19 cellular contexts compared by ENCODE assay signal in genomic region chr18:58146099-58146498, GRCh38.
DNase-seq lines count a peak whose midpoint lies in the region; ATAC-seq, FAIRE-seq and TF ChIP-seq lines count a peak whose summit lies in the region.
"Had no signal": no experiment of that assay in that cellular context is flagged by ENCODE, and none has a peak within 500 bp of the region (broad histone marks: within the 10 kb centered on the region; RNA-seq: fewer than 3 reads in every experiment).

No MANE protein-coding gene starts in this region.

- no peak overlapping the region for H3K27ac Mint-ChIP-seq in stimulated activated naive B cell treated with anti-CD40 and anti-IgM and Interleukin-4, amounts not matched to agents 10 μg/mL and 1 μg/mL and 100 μg/mL, for 72 hours
- no peak overlapping the region for H3K27ac Mint-ChIP-seq in type B pancreatic cell
- H3K27ac Mint-ChIP-seq: CD8-positive, alpha-beta T cell had no signal

- peak overlapping the region; percentile 46 for H3K27ac ChIP-seq in OCI-LY3 (ENCODE audit: low read length)
- no peak overlapping the region for H3K27ac ChIP-seq in mesenchymal stem cell (ENCODE audit: low read length, poor library complexity, severe bottlenecking)
- H3K27ac ChIP-seq: A549 had no signal

- ATAC-seq in stimulated activated naive B cell treated with anti-CD40 and anti-IgM and Interleukin-4, amounts not matched to agents 10 μg/mL and 1 μg/mL and 100 μg/mL, for 72 hours (replicated peaks) = peak; percentile 21 to 52
- ATAC-seq in GM19328 (IDR thresholded peaks at IDR 0.05; ENCODE audit: unreplicated experiment) = no peak
- ATAC-seq: A549; CD8-positive, alpha-beta T cell; HepG2 had no signal

- no peak overlapping the region for H2AK5ac ChIP-seq in mesenchymal stem cell (ENCODE audit: low read length, severe bottlenecking)

- peaks cover 85% of the 10 kb centered on the region for H3K79me2 ChIP-seq in OCI-LY3 (ENCODE audit: low read length)

- peaks cover 16% of the 10 kb centered on the region for H3K79me1 ChIP-seq in mesenchymal stem cell (replicated peaks; ENCODE audit: low read length, poor library complexity, severe bottlenecking)

- peak overlapping the region; percentile 25 to 82 for H3K18ac ChIP-seq in mesenchymal stem cell (ENCODE audit: low read depth in 1 of 2, low read length in 2 of 2)

- no peaks in the 10 kb centered on the region for H3K36me3 Mint-ChIP-seq in stimulated activated naive B cell treated with anti-CD40 and anti-IgM and Interleukin-4, amounts not matched to agents 10 μg/mL and 1 μg/mL and 100 μg/mL, for 72 hours
- H3K36me3 Mint-ChIP-seq in type B pancreatic cell = peaks cover 4% of the 10 kb centered on the region
- H3K36me3 Mint-ChIP-seq: CD14-positive monocyte; CD8-positive, alpha-beta T cell had no signal

- peak overlapping the region; percentile 47; the same call in 1 of the 2 replicates for H3K4me3 ChIP-seq in OCI-LY3 (ENCODE audit: low read length)
- no peak overlapping the region for H3K4me3 ChIP-seq in mesenchymal stem cell (ENCODE audit: insufficient read depth in 1 of 2, low read depth in 1 of 2, low read length in 2 of 2)
- H3K4me3 ChIP-seq: A549, HAP-1 had no signal

- H3K23ac ChIP-seq in mesenchymal stem cell (ENCODE audit: low read length in 2 of 2) = no peak overlapping the region

- FAIRE-seq in GM12892 (lab: Jason Lieb, UNC) = peak; percentile 61
- FAIRE-seq: A549, HepG2, HTR-8/SVneo had no signal

- no peak overlapping the region for H2BK5ac ChIP-seq in mesenchymal stem cell (ENCODE audit: low read depth, low read length, poor library complexity, severe bottlenecking)

- no peaks in the 10 kb centered on the region for H3K27me3 ChIP-seq in OCI-LY3 (ENCODE audit: low read depth, low read length)
- no peaks in the 10 kb centered on the region for H3K27me3 ChIP-seq in mesenchymal stem cell (ENCODE audit: control insufficient read depth in 1 of 2, insufficient read depth in 1 of 2, low read length in 2 of 2)
- H3K27me3 ChIP-seq: BE2C had no signal

- DNase-seq in GM12892 (ENCODE audit: insufficient read length) (no peak), mesenchymal stem cell (no peak), type B pancreatic cell (ENCODE audit: extremely low spot score, unreplicated experiment) (no peak), NCI-H345 treated with DMSO at 0.1 percent for 48 hours (lab: John Stamatoyannopoulos, UW; ENCODE audit: unreplicated experiment) (no peak)
- DNase-seq in stimulated activated naive B cell treated with anti-CD40 and anti-IgM and Interleukin-4, amounts not matched to agents 10 μg/mL and 1 μg/mL and 100 μg/mL, for 72 hours = no peak
- DNase-seq in activated effector memory CD4-positive, alpha-beta T cell treated with anti-CD3 and anti-CD28 coated beads, Interleukin-2, amount 50 U/mL, for 16 hours = no peak
- DNase-seq: BE2C; CD8-positive, alpha-beta T cell; COR-L47; DND-41; GDM1; GOT3 had no signal

- H3K4me2 ChIP-seq in OCI-LY3 (ENCODE audit: low read length) (peak overlapping the region; percentile 59), mesenchymal stem cell (ENCODE audit: low read length, poor library complexity, severe bottlenecking) (no peak overlapping the region)
- H3K4me2 ChIP-seq: A549 had no signal

- no peaks in the 10 kb centered on the region for H3K27me3 Mint-ChIP-seq in stimulated activated naive B cell treated with anti-CD40 and anti-IgM and Interleukin-4, amounts not matched to agents 10 μg/mL and 1 μg/mL and 100 μg/mL, for 72 hours
- H3K27me3 Mint-ChIP-seq in type B pancreatic cell = no peaks in the 10 kb centered on the region

- H2BK12ac ChIP-seq in mesenchymal stem cell (ENCODE audit: low read length in 2 of 2) = peak overlapping the region; percentile 69 to 89

- H4K91ac ChIP-seq in mesenchymal stem cell (ENCODE audit: low read length) = peak overlapping the region; percentile 82

- TF ChIP-seq CTCF in OCI-LY3 (IDR thresholded peaks at IDR 0.05; ENCODE audit: low read depth, low read length) (no peak), type B pancreatic cell (conservative IDR thresholded peaks at IDR 0.05) (no peak)

- H3K9ac ChIP-seq in OCI-LY3 (ENCODE audit: low read length) (peak overlapping the region; percentile 26; the same call in 1 of the 2 replicates), mesenchymal stem cell (ENCODE audit: low read length) (no peak overlapping the region)

- peaks cover 0 to 8% of the 10 kb centered on the region in 2 donors for H3K4me1 Mint-ChIP-seq in stimulated activated naive B cell treated with anti-CD40 and anti-IgM and Interleukin-4, amounts not matched to agents 10 μg/mL and 1 μg/mL and 100 μg/mL, for 72 hours
- H3K4me1 Mint-ChIP-seq in type B pancreatic cell (ENCODE audit: unreplicated experiment) = peaks cover 27% of the 10 kb centered on the region

- peak overlapping the region; percentile 77 for H4K8ac ChIP-seq in mesenchymal stem cell (ENCODE audit: low read length)

- H3K9me3 Mint-ChIP-seq in stimulated activated naive B cell treated with anti-CD40 and anti-IgM and Interleukin-4, amounts not matched to agents 10 μg/mL and 1 μg/mL and 100 μg/mL, for 72 hours = peaks cover 0 to 5% of the 10 kb centered on the region in 2 donors
- H3K9me3 Mint-ChIP-seq in type B pancreatic cell = no peaks in the 10 kb centered on the region
- H3K9me3 Mint-ChIP-seq: CD8-positive, alpha-beta T cell had no signal

- H3K4me1 ChIP-seq in OCI-LY3 (ENCODE audit: low read length) = peaks cover 79% of the 10 kb centered on the region
- H3K4me1 ChIP-seq in mesenchymal stem cell (ENCODE audit: control insufficient read depth, insufficient read depth, low read depth, low read length) = peaks cover 9% of the 10 kb centered on the region
- H3K4me1 ChIP-seq: BE2C, HAP-1 had no signal

- H2BK120ac ChIP-seq in mesenchymal stem cell (ENCODE audit: low read depth, low read length) = peak overlapping the region; percentile 67

- H2AFZ ChIP-seq in OCI-LY3 (ENCODE audit: low read depth, low read length) (no peak overlapping the region), mesenchymal stem cell (ENCODE audit: low read depth, low read length) (no peak overlapping the region)

- H3K4ac ChIP-seq in mesenchymal stem cell (ENCODE audit: low read depth in 1 of 2, low read length in 2 of 2) = peak overlapping the region; percentile 2 to 39

- H3K36me3 ChIP-seq in OCI-LY3 (replicated peaks; ENCODE audit: low read depth, low read length) (no peaks in the 10 kb centered on the region), mesenchymal stem cell (ENCODE audit: control insufficient read depth in 1 of 2, insufficient read depth in 2 of 2, low read depth in 1 of 2, low read length in 2 of 2) (peaks cover 0 to 3% of the 10 kb centered on the region in 2 experiments)
- H3K36me3 ChIP-seq: BE2C, HAP-1 had no signal

- H3K9me3 ChIP-seq in OCI-LY3 (ENCODE audit: insufficient read depth, low read length) (no peaks in the 10 kb centered on the region), mesenchymal stem cell (ENCODE audit: control insufficient read depth, low read length) (no peaks in the 10 kb centered on the region)
- H3K9me3 ChIP-seq: A549, BE2C, HAP-1 had no signal

- H3K14ac ChIP-seq in mesenchymal stem cell (ENCODE audit: low read length in 2 of 2) = no peak overlapping the region

- peak overlapping the region; percentile 57 for H2BK15ac ChIP-seq in mesenchymal stem cell (ENCODE audit: low read depth, poor library complexity, severe bottlenecking)

- H3K4me3 Mint-ChIP-seq in stimulated activated naive B cell treated with anti-CD40 and anti-IgM and Interleukin-4, amounts not matched to agents 10 μg/mL and 1 μg/mL and 100 μg/mL, for 72 hours = no peak overlapping the region
- H3K4me3 Mint-ChIP-seq in type B pancreatic cell = no peak overlapping the region
- H3K4me3 Mint-ChIP-seq: CD8-positive, alpha-beta T cell had no signal

- no peaks in the 10 kb centered on the region for H4K20me1 ChIP-seq in OCI-LY3 (ENCODE audit: insufficient read depth, low read length)

- WGBS in mesenchymal stem cell = 96% methylated on average over 8 of the region's 8 CpGs

- TF ChIP-seq POLR2A in GM12892 (IDR thresholded peaks at IDR 0.05; ENCODE audit: low read depth, low read length) = no peak
